14 cellular contexts compared by ENCODE assay signal in genomic region chr3:15262021-15262420, GRCh38.
"Had no signal": no experiment of that assay in that cellular context is flagged by ENCODE, and none has a peak within 500 bp of the region (broad histone marks: within the 10 kb centered on the region; RNA-seq: fewer than 3 reads in every experiment).

No MANE protein-coding gene starts in this region.

- H3K9me3 Mint-ChIP-seq: activated CD4-positive, alpha-beta memory T cell treated with anti-CD3 and anti-CD28 coated beads for 36 hours; stimulated activated memory B cell treated with anti-CD40 and anti-IgM and Interleukin-4, amounts not matched to agents 10 μg/mL and 1 μg/mL and 100 μg/mL, for 72 hours had no signal

- DNase-seq: activated CD4-positive, alpha-beta memory T cell treated with anti-CD3 and anti-CD28 coated beads for 36 hours; activated gamma-delta T cell; caudate nucleus; effector memory CD4-positive, alpha-beta T cell; gastrocnemius medialis; kidney; left ventricle myocardium inferior; mesendoderm; SW 1271 had no signal

- H3K27me3 Mint-ChIP-seq: activated CD4-positive, alpha-beta memory T cell treated with anti-CD3 and anti-CD28 coated beads for 36 hours; stimulated activated memory B cell treated with anti-CD40 and anti-IgM and Interleukin-4, amounts not matched to agents 10 μg/mL and 1 μg/mL and 100 μg/mL, for 72 hours had no signal

- H3K36me3 ChIP-seq: transverse colon had no signal

- H3K4me1 ChIP-seq: SJSA1 had no signal

- H3K4me3 ChIP-seq: gastrocnemius medialis, left ventricle myocardium inferior, SJSA1, smooth muscle cell, transverse colon had no signal

- H3K4me2 ChIP-seq: smooth muscle cell had no signal

- ATAC-seq: gastrocnemius medialis; stimulated activated memory B cell treated with anti-CD40 and anti-IgM and Interleukin-4, amounts not matched to agents 10 μg/mL and 1 μg/mL and 100 μg/mL, for 72 hours had no signal

- H3K4me3 Mint-ChIP-seq: activated CD4-positive, alpha-beta memory T cell treated with anti-CD3 and anti-CD28 coated beads for 36 hours; stimulated activated memory B cell treated with anti-CD40 and anti-IgM and Interleukin-4, amounts not matched to agents 10 μg/mL and 1 μg/mL and 100 μg/mL, for 72 hours had no signal

- H3K27ac ChIP-seq: epithelial cell of prostate, left ventricle myocardium inferior, SJSA1, transverse colon had no signal

- H3K27me3 ChIP-seq: gastrocnemius medialis, SJSA1, transverse colon had no signal

- H3K9me3 ChIP-seq: gastrocnemius medialis, left ventricle myocardium inferior, SJSA1, transverse colon had no signal
